Comparison of ENCODE assay signal across 11 cellular contexts in the genomic region with DNA sequence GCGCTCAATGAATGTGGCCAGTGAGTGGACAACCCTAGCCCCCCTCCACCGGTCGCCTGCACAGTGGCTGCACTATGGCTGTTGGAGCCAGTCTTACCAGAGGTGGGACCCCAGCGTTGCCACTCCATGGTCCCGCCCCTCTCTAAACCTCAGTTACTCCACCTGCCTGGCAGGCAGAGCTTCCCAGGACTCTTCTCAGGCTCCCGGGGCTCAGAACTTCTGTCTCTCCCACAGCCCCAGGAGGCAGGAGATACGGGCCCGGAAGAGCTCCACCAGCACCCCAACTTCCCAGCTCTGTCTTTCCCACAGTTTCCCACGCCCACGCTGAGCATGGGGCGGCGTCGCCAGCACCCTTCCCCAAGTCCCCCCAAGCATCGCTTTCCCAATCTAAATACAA. TPM values are rescaled to one million over a fixed set of nuclear protein-coding genes. Genes with fewer than 3 reads are reported as not detected.
DNase-seq lines count a peak whose midpoint lies in the region; ATAC-seq and TF ChIP-seq lines count a peak whose summit lies in the region.
"Had no signal": no experiment of that assay in that cellular context is flagged by ENCODE, and none has a peak within 500 bp of the region (broad histone marks: within the 10 kb centered on the region; RNA-seq: fewer than 3 reads in every experiment).

No MANE protein-coding gene starts in this region.

- no peak for TF ChIP-seq EP300 in tibial nerve (IDR thresholded peaks at IDR 0.05)

- ATAC-seq in heart right ventricle (peak in 1 of 8 donors; percentile 22), left ventricle myocardium superior (no peak), HG03342 (IDR thresholded peaks at IDR 0.05; ENCODE audit: unreplicated experiment) (no peak), GM18868 (IDR thresholded peaks at IDR 0.05; ENCODE audit: unreplicated experiment) (no peak)

- H2BK120ac ChIP-seq in mesendoderm (ENCODE audit: low read depth, low read length), result no peak overlapping the region

- H3K27me3 Mint-ChIP-seq in activated naive CD8-positive, alpha-beta T cell treated with anti-CD3 and anti-CD28 coated beads for 36 hours, result peaks cover 52% of the 10 kb centered on the region

- no peaks in the 10 kb centered on the region for H3K79me2 ChIP-seq in mesendoderm (ENCODE audit: control insufficient read depth, insufficient read depth, low read length)

- no peak overlapping the region for H3K56ac ChIP-seq in mesendoderm (ENCODE audit: low read length)

- H4K5ac ChIP-seq in mesendoderm (ENCODE audit: low read length), result no peak overlapping the region

- H3K9ac ChIP-seq in mesendoderm (ENCODE audit: low read length), result no peak overlapping the region

- TF ChIP-seq CTCF in heart right ventricle (IDR thresholded peaks at IDR 0.05) (no peak), tibial nerve (IDR thresholded peaks at IDR 0.05) (no peak)

- H3K18ac ChIP-seq in mesendoderm (ENCODE audit: low read length), result no peak overlapping the region

- no peak overlapping the region for H2BK5ac ChIP-seq in mesendoderm (ENCODE audit: low read length)

- H3K23ac ChIP-seq in mesendoderm (ENCODE audit: low read length), result peak overlapping the region; percentile 16

- no peak overlapping the region for H4K8ac ChIP-seq in mesendoderm (ENCODE audit: low read depth, low read length)

- no peak overlapping the region for H2BK15ac ChIP-seq in mesendoderm (replicated peaks; ENCODE audit: low read depth)

- peaks cover 5% of the 10 kb centered on the region for H3K4me1 Mint-ChIP-seq in activated naive CD8-positive, alpha-beta T cell treated with anti-CD3 and anti-CD28 coated beads for 36 hours

- 34 to 37% methylated on average over 14 of the region's 14 CpGs for WGBS in heart right ventricle, 2 donors
- no CpG with 5 or more reads among the region's 14 CpGs for WGBS in mesendoderm (ENCODE audit: extremely low coverage, insufficient coverage, low lambda C conversion rate)
- 25 to 31% methylated on average over 14 of the region's 14 CpGs for WGBS in tibial nerve, 2 donors

- H3K27ac ChIP-seq in heart right ventricle, result no peak overlapping the region
- H3K27ac ChIP-seq in mesendoderm (ENCODE audit: low read depth, low read length), result no peak overlapping the region
- H3K27ac ChIP-seq in tibial nerve, result peak overlapping the region; percentile 51 to 86 (median 71)

- DNase-seq in heart right ventricle, result no peak
- no peak for DNase-seq in left ventricle myocardium superior
- no peak for DNase-seq in activated naive CD8-positive, alpha-beta T cell treated with anti-CD3 and anti-CD28 coated beads for 36 hours
- no peak for DNase-seq in mesendoderm
- DNase-seq in tibial nerve (ENCODE audit: low spot score in 2 of 2), result no peak
- no peak for DNase-seq in activated effector memory CD4-positive, alpha-beta T cell treated with anti-CD3 and anti-CD28 coated beads, Interleukin-2, amount 50 U/mL, for 16 hours
- DNase-seq: effector memory CD4-positive, alpha-beta T cell; SHP77 had no signal

- H2AK5ac ChIP-seq in mesendoderm (ENCODE audit: low read length), result no peak overlapping the region

- H3K4me1 ChIP-seq in heart right ventricle (peaks cover 0 to 9% (median 5%) of the 10 kb centered on the region in 9 donors), mesendoderm (ENCODE audit: control insufficient read depth, low read depth, low read length) (no peaks in the 10 kb centered on the region), tibial nerve (peaks cover 0 to 12% (median 3%) of the 10 kb centered on the region in 4 donors)

- peak overlapping the region; percentile 63 for H3K4me3 Mint-ChIP-seq in activated naive CD8-positive, alpha-beta T cell treated with anti-CD3 and anti-CD28 coated beads for 36 hours

- H3K27ac Mint-ChIP-seq in activated naive CD8-positive, alpha-beta T cell treated with anti-CD3 and anti-CD28 coated beads for 36 hours, result no peak overlapping the region

- H3K4ac ChIP-seq in mesendoderm (ENCODE audit: low read depth, low read length), result no peak overlapping the region

- intact Hi-C loops in heart right ventricle (cut with DNase I) (loop anchor here in 6 of 10 donors (2.0 to 5.0 kb wide), 2 partner anchors 79 to 81 kb away; no protein-coding TSS in a partner anchor), left ventricle myocardium superior (cut with micrococcal nuclease) (no loop called here)

- no peak for TF ChIP-seq POLR2A in tibial nerve (IDR thresholded peaks at IDR 0.05)

- H3K9me3 ChIP-seq in heart right ventricle (no peaks in the 10 kb centered on the region), tibial nerve (no peaks in the 10 kb centered on the region)

- H3K4me3 ChIP-seq in heart right ventricle (peak overlapping the region in 6 of 10 donors; percentile 21 to 41 (median 34)), mesendoderm (ENCODE audit: low read length) (no peak overlapping the region), tibial nerve (peak overlapping the region; percentile 40 to 60 (median 42))

- no peaks in the 10 kb centered on the region for H3K79me1 ChIP-seq in mesendoderm (ENCODE audit: low read length)

- H3K9me3 Mint-ChIP-seq in activated naive CD8-positive, alpha-beta T cell treated with anti-CD3 and anti-CD28 coated beads for 36 hours, result no peaks in the 10 kb centered on the region

- peaks cover 2% of the 10 kb centered on the region for H3K36me3 Mint-ChIP-seq in activated naive CD8-positive, alpha-beta T cell treated with anti-CD3 and anti-CD28 coated beads for 36 hours

- H3K27me3 ChIP-seq in heart right ventricle, result peaks cover 10 to 69% (median 43%) of the 10 kb centered on the region in 7 donors
- H3K27me3 ChIP-seq in mesendoderm (ENCODE audit: insufficient read depth, low read length, poor library complexity), result no peaks in the 10 kb centered on the region
- H3K27me3 ChIP-seq in tibial nerve, result peaks cover 0 to 12% of the 10 kb centered on the region in 2 donors

- H3K4me2 ChIP-seq in mesendoderm (ENCODE audit: low read length), result no peak overlapping the region

- H3K36me3 ChIP-seq in heart right ventricle, result no peaks in the 10 kb centered on the region
- no peaks in the 10 kb centered on the region for H3K36me3 ChIP-seq in mesendoderm (ENCODE audit: control insufficient read depth, insufficient read depth, low read length)
- no peaks in the 10 kb centered on the region for H3K36me3 ChIP-seq in tibial nerve

RNA-seq across cellular contexts. Expression of a gene that starts 1.0 kb away (rescaled TPM):
- total RNA-seq in heart right ventricle (under 1 TPM in 4 of 10 donors, not detected in 6; 0.17 to 0.44 (median 0.24) TPM), left ventricle myocardium superior (0.40 TPM), tibial nerve (10 to 100 TPM in 2 of 4 donors, 1 to 10 TPM in 2; 2.7 to 12.0 (median 10.4) TPM)
- under 1 TPM; 0.25 to 0.59 TPM for polyA plus RNA-seq in heart right ventricle
- not detected for total RNA-seq in activated naive CD8-positive, alpha-beta T cell treated with anti-CD3 and anti-CD28 coated beads for 36 hours
- polyA plus RNA-seq in mesendoderm (2013, experiment 1 of 2), result 0.08 TPM
- polyA plus RNA-seq in mesendoderm (2013, experiment 2 of 2), result 0.06 TPM
- total RNA-seq: activated CD8-positive, alpha-beta memory T cell treated with anti-CD3 and anti-CD28 coated beads for 36 hours had no signal

Comparison
In these comparisons a context has a peak if more than half of its experiments do, and no peak if none do; other contexts are left out.
1. H3K27ac ChIP-seq: peak in tibial nerve (4 of 4); none in heart right ventricle (0 of 10) and mesendoderm (single experiment).